Comparison of ENCODE assay signal across 1 cellular context in the genomic region with DNA sequence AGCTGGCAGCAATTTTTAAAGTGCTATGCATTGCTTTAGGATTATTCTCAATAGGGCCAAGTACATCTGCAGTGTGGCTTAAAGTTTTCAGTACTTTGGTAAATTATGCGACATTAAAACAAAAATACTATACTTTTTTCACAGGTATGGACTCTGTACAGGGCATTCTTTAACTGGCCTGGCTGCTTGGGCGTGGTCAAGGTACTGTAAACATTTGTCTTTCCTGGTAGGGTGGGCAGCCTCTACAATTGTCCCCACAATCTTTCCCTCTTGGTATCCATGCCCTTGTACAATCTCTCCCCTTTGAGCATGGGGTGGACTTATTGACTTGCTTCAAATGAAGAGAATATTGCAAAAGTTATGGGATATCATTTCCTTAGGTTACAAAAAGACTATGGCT.
TF ChIP-seq lines count a peak whose summit lies in the region.

No MANE protein-coding gene starts in this region.

TF ChIP-seq in HepG2, 621 proteins besides CTCF, POLR2A, EP300 and RAD21:
- no peak for TF ChIP-seq ZNF124 (CRISPR knock-in tag; IDR thresholded peaks at IDR 0.05)
- TF ChIP-seq ETS1 (CRISPR knock-in tag; IDR thresholded peaks at IDR 0.05) = no peak
- TF ChIP-seq, protein P1, sequence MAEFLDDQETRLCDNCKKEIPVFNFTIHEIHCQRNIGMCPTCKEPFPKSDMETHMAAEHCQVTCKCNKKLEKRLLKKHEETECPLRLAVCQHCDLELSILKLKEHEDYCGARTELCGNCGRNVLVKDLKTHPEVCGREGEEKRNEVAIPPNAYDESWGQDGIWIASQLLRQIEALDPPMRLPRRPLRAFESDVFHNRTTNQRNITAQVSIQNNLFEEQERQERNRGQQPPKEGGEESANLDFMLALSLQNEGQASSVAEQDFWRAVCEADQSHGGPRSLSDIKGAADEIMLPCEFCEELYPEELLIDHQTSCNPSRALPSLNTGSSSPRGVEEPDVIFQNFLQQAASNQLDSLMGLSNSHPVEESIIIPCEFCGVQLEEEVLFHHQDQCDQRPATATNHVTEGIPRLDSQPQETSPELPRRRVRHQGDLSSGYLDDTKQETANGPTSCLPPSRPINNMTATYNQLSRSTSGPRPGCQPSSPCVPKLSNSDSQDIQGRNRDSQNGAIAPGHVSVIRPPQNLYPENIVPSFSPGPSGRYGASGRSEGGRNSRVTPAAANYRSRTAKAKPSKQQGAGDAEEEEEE (CRISPR knock-in tag; IDR thresholded peaks at IDR 0.05; ENCODE audit: borderline replicate concordance) = no peak
- no peak for TF ChIP-seq RFX3 (CRISPR knock-in tag; IDR thresholded peaks at IDR 0.05)
- no peak for TF ChIP-seq ATF5 (CRISPR knock-in tag; IDR thresholded peaks at IDR 0.05; ENCODE audit: low read depth)
- no peak for TF ChIP-seq KLF16 (CRISPR knock-in tag; IDR thresholded peaks at IDR 0.05)
- no peak for TF ChIP-seq KAT2B (IDR thresholded peaks at IDR 0.05; ENCODE audit: borderline replicate concordance, low read depth, low read length)
- no peak for TF ChIP-seq ZKSCAN5 (CRISPR knock-in tag; IDR thresholded peaks at IDR 0.05)
- TF ChIP-seq, protein P2, sequence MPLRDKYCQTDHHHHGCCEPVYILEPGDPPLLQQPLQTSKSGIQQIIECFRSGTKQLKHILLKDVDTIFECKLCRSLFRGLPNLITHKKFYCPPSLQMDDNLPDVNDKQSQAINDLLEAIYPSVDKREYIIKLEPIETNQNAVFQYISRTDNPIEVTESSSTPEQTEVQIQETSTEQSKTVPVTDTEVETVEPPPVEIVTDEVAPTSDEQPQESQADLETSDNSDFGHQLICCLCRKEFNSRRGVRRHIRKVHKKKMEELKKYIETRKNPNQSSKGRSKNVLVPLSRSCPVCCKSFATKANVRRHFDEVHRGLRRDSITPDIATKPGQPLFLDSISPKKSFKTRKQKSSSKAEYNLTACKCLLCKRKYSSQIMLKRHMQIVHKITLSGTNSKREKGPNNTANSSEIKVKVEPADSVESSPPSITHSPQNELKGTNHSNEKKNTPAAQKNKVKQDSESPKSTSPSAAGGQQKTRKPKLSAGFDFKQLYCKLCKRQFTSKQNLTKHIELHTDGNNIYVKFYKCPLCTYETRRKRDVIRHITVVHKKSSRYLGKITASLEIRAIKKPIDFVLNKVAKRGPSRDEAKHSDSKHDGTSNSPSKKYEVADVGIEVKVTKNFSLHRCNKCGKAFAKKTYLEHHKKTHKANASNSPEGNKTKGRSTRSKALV (CRISPR knock-in tag; IDR thresholded peaks at IDR 0.05) = no peak
- TF ChIP-seq TGIF2 (CRISPR knock-in tag; IDR thresholded peaks at IDR 0.05) = no peak
- TF ChIP-seq, protein P3, sequence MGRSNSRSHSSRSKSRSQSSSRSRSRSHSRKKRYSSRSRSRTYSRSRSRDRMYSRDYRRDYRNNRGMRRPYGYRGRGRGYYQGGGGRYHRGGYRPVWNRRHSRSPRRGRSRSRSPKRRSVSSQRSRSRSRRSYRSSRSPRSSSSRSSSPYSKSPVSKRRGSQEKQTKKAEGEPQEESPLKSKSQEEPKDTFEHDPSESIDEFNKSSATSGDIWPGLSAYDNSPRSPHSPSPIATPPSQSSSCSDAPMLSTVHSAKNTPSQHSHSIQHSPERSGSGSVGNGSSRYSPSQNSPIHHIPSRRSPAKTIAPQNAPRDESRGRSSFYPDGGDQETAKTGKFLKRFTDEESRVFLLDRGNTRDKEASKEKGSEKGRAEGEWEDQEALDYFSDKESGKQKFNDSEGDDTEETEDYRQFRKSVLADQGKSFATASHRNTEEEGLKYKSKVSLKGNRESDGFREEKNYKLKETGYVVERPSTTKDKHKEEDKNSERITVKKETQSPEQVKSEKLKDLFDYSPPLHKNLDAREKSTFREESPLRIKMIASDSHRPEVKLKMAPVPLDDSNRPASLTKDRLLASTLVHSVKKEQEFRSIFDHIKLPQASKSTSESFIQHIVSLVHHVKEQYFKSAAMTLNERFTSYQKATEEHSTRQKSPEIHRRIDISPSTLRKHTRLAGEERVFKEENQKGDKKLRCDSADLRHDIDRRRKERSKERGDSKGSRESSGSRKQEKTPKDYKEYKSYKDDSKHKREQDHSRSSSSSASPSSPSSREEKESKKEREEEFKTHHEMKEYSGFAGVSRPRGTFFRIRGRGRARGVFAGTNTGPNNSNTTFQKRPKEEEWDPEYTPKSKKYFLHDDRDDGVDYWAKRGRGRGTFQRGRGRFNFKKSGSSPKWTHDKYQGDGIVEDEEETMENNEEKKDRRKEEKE (IDR thresholded peaks at IDR 0.05) = no peak
- no peak for TF ChIP-seq NRL (CRISPR knock-in tag; IDR thresholded peaks at IDR 0.05; ENCODE audit: borderline replicate concordance)
- TF ChIP-seq FOXK2 (IDR thresholded peaks at IDR 0.05) = no peak
- TF ChIP-seq NFIB (CRISPR knock-in tag; IDR thresholded peaks at IDR 0.05; ENCODE audit: borderline replicate concordance) = no peak
